ENCODE assay signal across 8 cellular contexts in the genomic region with DNA sequence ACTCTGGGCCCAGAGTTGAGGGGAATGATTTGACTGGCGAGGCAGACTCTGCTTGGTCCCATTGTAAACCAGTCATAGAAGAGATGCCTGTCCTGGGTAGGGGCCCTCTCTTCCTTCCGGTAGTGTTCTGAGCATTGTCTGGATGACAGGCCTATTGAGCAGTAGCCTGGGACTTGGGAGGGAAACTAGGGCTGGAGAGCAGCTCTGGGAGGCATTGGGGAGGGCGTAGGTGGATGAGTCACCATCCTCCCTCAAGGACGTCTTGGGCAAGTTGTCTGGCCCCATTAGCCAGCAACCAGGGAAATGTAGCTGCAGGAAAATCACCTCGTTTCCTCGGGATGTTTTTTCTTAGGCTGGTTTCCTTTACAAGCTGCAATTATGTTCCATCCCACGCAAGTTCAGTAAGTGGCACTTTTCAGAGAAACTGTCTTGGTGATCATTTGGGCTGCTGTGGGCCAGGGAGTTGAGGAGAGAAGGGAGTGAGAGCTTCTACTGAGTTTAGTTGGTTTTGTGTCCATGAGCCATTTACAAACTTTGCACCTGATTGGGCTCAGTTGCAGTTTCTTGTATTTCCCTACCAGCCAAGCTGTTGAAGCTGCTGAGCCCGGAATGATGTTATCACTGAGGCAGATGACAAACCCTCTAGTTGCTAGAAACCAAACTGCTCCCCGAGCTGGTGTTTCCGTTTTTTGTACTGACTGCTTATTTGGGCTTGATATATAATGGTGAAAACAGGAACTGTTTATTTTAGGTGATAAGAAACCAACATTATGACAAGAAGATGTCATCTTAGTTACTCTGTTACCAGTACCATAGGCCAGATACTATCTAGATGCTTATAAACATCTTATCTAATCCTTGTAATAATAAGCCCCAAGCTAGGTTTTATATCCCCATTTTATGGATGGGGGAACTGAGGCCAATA.
DNase-seq lines count a peak whose midpoint lies in the region; ATAC-seq and TF ChIP-seq lines count a peak whose summit lies in the region.

No MANE protein-coding gene starts in this region.

- H2AFZ ChIP-seq in OCI-LY1 (ENCODE audit: low read length), result no peak overlapping the region

- no peak for TF ChIP-seq CTCF in OCI-LY1 (IDR thresholded peaks at IDR 0.05; ENCODE audit: low read length)

- no peaks in the 10 kb centered on the region for H3K27me3 ChIP-seq in OCI-LY1 (ENCODE audit: insufficient read depth, low read length)
- no peaks in the 10 kb centered on the region for H3K27me3 ChIP-seq in HAP-1 (ENCODE audit: low read depth)

- H3K4me1 ChIP-seq in OCI-LY1 (ENCODE audit: insufficient read depth, low read length, severe bottlenecking), result peaks cover 26% of the 10 kb centered on the region
- no peaks in the 10 kb centered on the region for H3K4me1 ChIP-seq in HAP-1

- no peak overlapping the region for H3K9ac ChIP-seq in OCI-LY1 (ENCODE audit: low read length)

- H3K4me1 Mint-ChIP-seq in activated T-helper 1 cell treated with anti-CD3 and anti-CD28 coated beads, Interleukin-12 subunit alpha, Interleukin-12 subunit beta, Interleukin-2, Interleukin-4 antibody, amounts not matched to agents 30 ng/mL and 10 ng/mL and 1 ng/mL, durations not matched to agents 14 hours and 24 hours and 36 hours (ENCODE audit: low read depth), result peaks cover 66% of the 10 kb centered on the region

- no peaks in the 10 kb centered on the region for H3K79me2 ChIP-seq in OCI-LY1 (ENCODE audit: insufficient read depth, low read length)

- no peaks in the 10 kb centered on the region for H3K9me3 Mint-ChIP-seq in activated T-helper 1 cell treated with anti-CD3 and anti-CD28 coated beads, Interleukin-12 subunit alpha, Interleukin-12 subunit beta, Interleukin-2, Interleukin-4 antibody, amounts not matched to agents 30 ng/mL and 10 ng/mL and 1 ng/mL, durations not matched to agents 14 hours and 24 hours and 36 hours

- ATAC-seq in GM18520 (IDR thresholded peaks at IDR 0.05; ENCODE audit: unreplicated experiment) (peak; percentile 49), HG02938 (IDR thresholded peaks at IDR 0.05; ENCODE audit: unreplicated experiment) (peak; percentile 87)

- no peaks in the 10 kb centered on the region for H3K9me2 ChIP-seq in OCI-LY1 (ENCODE audit: low read depth, low read length)

- no peaks in the 10 kb centered on the region for H3K27me3 Mint-ChIP-seq in activated T-helper 1 cell treated with anti-CD3 and anti-CD28 coated beads, Interleukin-12 subunit alpha, Interleukin-12 subunit beta, Interleukin-2, Interleukin-4 antibody, amounts not matched to agents 30 ng/mL and 10 ng/mL and 1 ng/mL, durations not matched to agents 14 hours and 24 hours and 36 hours (ENCODE audit: insufficient read depth)

- H3K36me3 Mint-ChIP-seq in activated T-helper 1 cell treated with anti-CD3 and anti-CD28 coated beads, Interleukin-12 subunit alpha, Interleukin-12 subunit beta, Interleukin-2, Interleukin-4 antibody, amounts not matched to agents 30 ng/mL and 10 ng/mL and 1 ng/mL, durations not matched to agents 14 hours and 24 hours and 36 hours (ENCODE audit: low read depth), result peaks cover 30% of the 10 kb centered on the region

- peak overlapping the region; percentile 62 for H3K4me3 Mint-ChIP-seq in activated T-helper 1 cell treated with anti-CD3 and anti-CD28 coated beads, Interleukin-12 subunit alpha, Interleukin-12 subunit beta, Interleukin-2, Interleukin-4 antibody, amounts not matched to agents 30 ng/mL and 10 ng/mL and 1 ng/mL, durations not matched to agents 14 hours and 24 hours and 36 hours

- H3F3A ChIP-seq in OCI-LY1 (ENCODE audit: insufficient read depth, low read length), result no peaks in the 10 kb centered on the region

- peak overlapping the region; percentile 25; the same call in 1 of the 2 replicates for H3K4me2 ChIP-seq in OCI-LY1 (ENCODE audit: low read length)

- no peaks in the 10 kb centered on the region for H3K36me3 ChIP-seq in OCI-LY1 (ENCODE audit: insufficient read depth, low read length)
- no peaks in the 10 kb centered on the region for H3K36me3 ChIP-seq in HAP-1 (replicated peaks)

- H3K9me3 ChIP-seq in OCI-LY1 (ENCODE audit: low read length) (no peaks in the 10 kb centered on the region), HAP-1 (no peaks in the 10 kb centered on the region)

- no peak overlapping the region for H3K27ac ChIP-seq in OCI-LY1 (ENCODE audit: low read depth, low read length, poor library complexity, severe bottlenecking)

- intact Hi-C loops in activated T-helper 1 cell treated with anti-CD3 and anti-CD28 coated beads, Interleukin-12 subunit alpha, Interleukin-12 subunit beta, Interleukin-2, Interleukin-4 antibody, amounts not matched to agents 30 ng/mL and 10 ng/mL and 1 ng/mL, durations not matched to agents 14 hours and 24 hours and 36 hours (cut with micrococcal nuclease), result loop anchor here (1.0 to 2.0 kb wide), 6 partner anchors 24 to 326 kb away; a partner anchor contains a TSS

- in situ Hi-C loops in HAP-1 (cut with MboI; ENCODE audit: low sequenced_read_pairs), result no loop called here

- H3K27ac Mint-ChIP-seq in activated T-helper 1 cell treated with anti-CD3 and anti-CD28 coated beads, Interleukin-12 subunit alpha, Interleukin-12 subunit beta, Interleukin-2, Interleukin-4 antibody, amounts not matched to agents 30 ng/mL and 10 ng/mL and 1 ng/mL, durations not matched to agents 14 hours and 24 hours and 36 hours, result peak overlapping the region; percentile 88

- H3K4me3 ChIP-seq in OCI-LY1 (ENCODE audit: low read depth, low read length, poor library complexity, severe bottlenecking) (no peak overlapping the region), HAP-1 (no peak overlapping the region)

- DNase-seq in activated T-helper 1 cell treated with anti-CD3 and anti-CD28 coated beads, Interleukin-12 subunit alpha, Interleukin-12 subunit beta, Interleukin-2, Interleukin-4 antibody, amounts not matched to agents 30 ng/mL and 10 ng/mL and 1 ng/mL, durations not matched to agents 14 hours and 24 hours and 36 hours (ENCODE audit: low spot score), result peak; percentile 34
- DNase-seq in glomerular endothelial cell (ENCODE audit: extremely low read depth, low read depth, low spot score) (peak; percentile 95), pons (ENCODE audit: low spot score) (peak; percentile 75), HAP-1 (ENCODE audit: low spot score in 2 of 2) (no peak), GOT3 (lab: John Stamatoyannopoulos, UW) (no peak)

- H4K20me1 ChIP-seq in OCI-LY1 (ENCODE audit: insufficient read depth, low read length), result no peaks in the 10 kb centered on the region

Comparison
In these comparisons a context has a peak if more than half of its experiments do, and no peak if none do; other contexts are left out.
1. DNase-seq: peak in activated T-helper 1 cell treated with anti-CD3 and anti-CD28 coated beads, Interleukin-12 subunit alpha, Interleukin-12 subunit beta, Interleukin-2, Interleukin-4 antibody, amounts not matched to agents 30 ng/mL and 10 ng/mL and 1 ng/mL, durations not matched to agents 14 hours and 24 hours and 36 hours (single experiment), glomerular endothelial cell (single experiment) and pons (single experiment); none in HAP-1 (0 of 2) and GOT3 (single experiment).